Comparison of ENCODE assay signal across 8 cellular contexts in the genomic region with DNA sequence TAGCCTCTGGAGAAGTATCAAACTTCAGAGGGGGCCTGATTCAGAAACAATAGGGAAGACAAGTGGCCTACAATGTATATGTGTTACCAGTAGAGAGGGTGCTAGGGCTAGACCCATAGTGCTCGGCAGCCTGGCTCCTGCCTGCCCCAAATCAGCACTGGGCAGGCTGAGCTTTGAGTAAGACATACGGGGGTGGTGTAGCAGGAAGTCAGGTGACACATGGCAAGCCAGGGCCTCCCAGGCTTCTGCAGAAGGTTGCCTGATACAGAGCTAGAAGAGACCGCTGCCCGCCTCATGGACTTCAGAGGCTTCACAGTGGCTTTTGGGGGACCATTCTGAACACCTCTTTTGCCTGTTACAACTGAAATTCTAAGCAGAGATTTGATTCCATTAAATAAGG. TPM values are rescaled to one million over a fixed set of nuclear protein-coding genes. Genes with fewer than 3 reads are reported as not detected.
DNase-seq lines count a peak whose midpoint lies in the region; ATAC-seq, FAIRE-seq and TF ChIP-seq lines count a peak whose summit lies in the region.

No MANE protein-coding gene starts in this region.

- ATAC-seq in heart right ventricle = peak in 7 of 8 donors; percentile 22 to 55 (median 46)
- ATAC-seq in Right ventricle myocardium inferior = no peak
- ATAC-seq in K562 = peak; percentile 91
- no peak for ATAC-seq in gastrocnemius medialis

- H3K9me1 ChIP-seq in K562 (ENCODE audit: control insufficient read depth, insufficient read depth, low read length) = no peaks in the 10 kb centered on the region

- H3K4me3 ChIP-seq in heart right ventricle (no peak overlapping the region), K562 (no peak overlapping the region), gastrocnemius medialis (no peak overlapping the region)

- 60 to 67% methylated on average over 4 of the region's 4 CpGs for WGBS in heart right ventricle, 2 donors
- WGBS in K562 (ENCODE audit: insufficient coverage, low coverage, missing lambda C conversion rate) = 44% methylated on average over 3 of the region's 4 CpGs

- TF ChIP-seq EP300 in K562 (IDR thresholded peaks at IDR 0.05; ENCODE audit: low read length) = no peak

- TF ChIP-seq POLR2A in K562 (conservative IDR thresholded peaks at IDR 0.05) (no peak), gastrocnemius medialis (IDR thresholded peaks at IDR 0.05) (no peak)

- no peak overlapping the region for H3K4me2 ChIP-seq in K562 (ENCODE audit: insufficient read depth, low read length)

- no TSS peak for BruUV-seq in K562 (replicated peaks; lab: Mats Ljungman, UMichigan)

- H3K9ac ChIP-seq in K562 (ENCODE audit: insufficient read depth in 1 of 2, low read depth in 2 of 2, low read length in 2 of 2) = no peak overlapping the region

- DNase-seq in heart right ventricle = no peak
- no peak for DNase-seq in Right ventricle myocardium inferior (ENCODE audit: missing footprints)
- peak in 2 of 4 experiments; percentile 50 to 57 for DNase-seq in K562 (ENCODE audit: extremely low read depth in 1 of 4, low spot score in 3 of 4)
- DNase-seq in gastrocnemius medialis = no peak
- DNase-seq in COLO668 (lab: John Stamatoyannopoulos, UW; ENCODE audit: unreplicated experiment) = no peak
- no peak for DNase-seq in HTR-8/SVneo (ENCODE audit: insufficient read length, low spot score)
- DNase-seq in anterior cingulate cortex (lab: John Stamatoyannopoulos, UW) = no peak
- no peak for DNase-seq in epidermal melanocyte (ENCODE audit: insufficient read length, low spot score)

- TF ChIP-seq CTCF in heart right ventricle (IDR thresholded peaks at IDR 0.05) (no peak), K562 (IDR thresholded peaks at IDR 0.05 in 2 of 3, conservative IDR thresholded peaks at IDR 0.05 in 1 of 3; ENCODE audit: insufficient read depth in 2 of 3, low read depth in 1 of 3, low read length in 3 of 3) (no peak), gastrocnemius medialis (IDR thresholded peaks at IDR 0.05 in 4 of 5, conservative IDR thresholded peaks at IDR 0.05 in 1 of 5) (no peak)

- H3K79me2 ChIP-seq in K562 (ENCODE audit: control insufficient read depth, insufficient read depth, low read length) = peaks cover 55% of the 10 kb centered on the region

- peak; percentile 68 for FAIRE-seq in K562 (lab: Jason Lieb, UNC)
- FAIRE-seq in HTR-8/SVneo (lab: Jason Lieb, UNC) = no peak

- H3K4me1 ChIP-seq in heart right ventricle (peaks cover 30 to 72% (median 65%) of the 10 kb centered on the region in 9 donors), K562 (replicated peaks in 1 of 2; ENCODE audit: control insufficient read depth in 2 of 2, insufficient read depth in 2 of 2, low read length in 2 of 2) (peaks cover 0 to 6% of the 10 kb centered on the region in 2 experiments; a peak in 4 of 5 replicates), gastrocnemius medialis (peaks cover 56 to 66% of the 10 kb centered on the region in 2 donors)

- H4K20me1 ChIP-seq in K562 (replicated peaks; ENCODE audit: control insufficient read depth, insufficient read depth, low read length) = peaks cover 14% of the 10 kb centered on the region; the same call in 1 of the 2 replicates

- in situ Hi-C loops in K562 (cut with MboI) = no loop called here
- in situ Hi-C loops in gastrocnemius medialis (cut with MboI; ENCODE audit: low sequenced_read_pairs in 4 of 4) = no loop called here

- POLR2A ChIA-PET in K562 (lab: Yijun Ruan, JAX) = interaction anchor here (0.6 to 1.3 kb wide), 2 partner anchors 11 to 21 kb away, joined by 3 read pairs; no protein-coding TSS in a partner anchor

- no peaks in the 10 kb centered on the region for H3K27me3 ChIP-seq in heart right ventricle
- H3K27me3 ChIP-seq in K562 (ENCODE audit: control insufficient read depth in 2 of 2, insufficient read depth in 2 of 2, low read length in 2 of 2) = no peaks in the 10 kb centered on the region
- H3K27me3 ChIP-seq in gastrocnemius medialis = no peaks in the 10 kb centered on the region

- no peak for TF ChIP-seq RAD21 in K562 (CRISPR knock-in tag; conservative IDR thresholded peaks at IDR 0.05 in 1 of 2, IDR thresholded peaks at IDR 0.05 in 1 of 2)

- intact Hi-C loops in heart right ventricle (cut with DNase I) (loop anchor here in 1 of 10 donors (5.0 kb wide), 1 partner anchor 40 kb away; no protein-coding TSS in a partner anchor), Right ventricle myocardium inferior (cut with DNase I) (no loop called here), K562 (cut with micrococcal nuclease) (no loop called here), gastrocnemius medialis (cut with DNase I; ENCODE audit: low total_unique reads) (no loop called here)

- H3K9me3 ChIP-seq in heart right ventricle (no peaks in the 10 kb centered on the region), K562 (replicated peaks; ENCODE audit: control insufficient read depth, insufficient read depth, low read depth, low read length) (no peaks in the 10 kb centered on the region), gastrocnemius medialis (no peaks in the 10 kb centered on the region)

- no peak overlapping the region for H2AFZ ChIP-seq in K562 (ENCODE audit: low read depth, low read length)

- CTCF ChIA-PET in K562 (lab: Yijun Ruan, JAX; ENCODE audit: low intra/inter-chr PET ratio) = no interaction called here

- H3K27ac ChIP-seq in heart right ventricle = peak overlapping the region in 1 of 10 donors; percentile 31
- no peak overlapping the region for H3K27ac ChIP-seq in K562 (ENCODE audit: extremely low read depth, low read depth, low read length)
- H3K27ac ChIP-seq in gastrocnemius medialis = peak overlapping the region in 3 of 4 donors; percentile 8 to 35 (median 29)

- peaks cover 0 to 31% (median 10%) of the 10 kb centered on the region in 9 donors for H3K36me3 ChIP-seq in heart right ventricle
- peaks cover 39% of the 10 kb centered on the region; the same call in 2 of the 3 replicates for H3K36me3 ChIP-seq in K562 (ENCODE audit: control insufficient read depth, insufficient read depth, low read length)
- peaks cover 0 to 7% of the 10 kb centered on the region in 2 donors for H3K36me3 ChIP-seq in gastrocnemius medialis

TF ChIP-seq in K562, 482 proteins besides CTCF, POLR2A, EP300 and RAD21:
- TF ChIP-seq CBFA2T2 (conservative IDR thresholded peaks at IDR 0.05) (peak; percentile 37; the same call in 1 of the 2 replicates), EHMT2 (IDR thresholded peaks at IDR 0.05) (no peak), RAD51 (IDR thresholded peaks at IDR 0.05; ENCODE audit: borderline replicate concordance, low read depth) (peak; percentile 50; the same call in 1 of the 2 replicates), EGR1 (conservative IDR thresholded peaks at IDR 0.05) (peak; percentile 73), BHLHE40 (IDR thresholded peaks at IDR 0.05; ENCODE audit: low read length) (peak; percentile 43; the same call in 1 of the 2 replicates), CBFA2T3 (IDR thresholded peaks at IDR 0.05) (peak; percentile 43; the same call in 1 of the 2 replicates), CHCHD3 (CRISPR knock-in tag; IDR thresholded peaks at IDR 0.05) (no peak), GABPA (tag; conservative IDR thresholded peaks at IDR 0.05; ENCODE audit: low read depth) (peak; percentile 32)
- TF ChIP-seq, protein P1, sequence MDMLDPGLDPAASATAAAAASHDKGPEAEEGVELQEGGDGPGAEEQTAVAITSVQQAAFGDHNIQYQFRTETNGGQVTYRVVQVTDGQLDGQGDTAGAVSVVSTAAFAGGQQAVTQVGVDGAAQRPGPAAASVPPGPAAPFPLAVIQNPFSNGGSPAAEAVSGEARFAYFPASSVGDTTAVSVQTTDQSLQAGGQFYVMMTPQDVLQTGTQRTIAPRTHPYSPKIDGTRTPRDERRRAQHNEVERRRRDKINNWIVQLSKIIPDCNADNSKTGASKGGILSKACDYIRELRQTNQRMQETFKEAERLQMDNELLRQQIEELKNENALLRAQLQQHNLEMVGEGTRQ (CRISPR knock-in tag; IDR thresholded peaks at IDR 0.05) = peak; percentile 32; the same call in 1 of the 2 replicates

RNA-seq across cellular contexts. Expression of a gene that starts 43.4 kb away (rescaled TPM):
- total RNA-seq in heart right ventricle = 100 to 1,000 TPM in 9 of 10 donors, 10 to 100 TPM in 1; 84.3 to 125 (median 104) TPM
- 100 to 1,000 TPM; 110 to 234 TPM for polyA plus RNA-seq in heart right ventricle
- total RNA-seq in Right ventricle myocardium inferior = 102 TPM
- 32.4 and 53.6 TPM in 2 replicates for total RNA-seq in K562 (2011; cell fraction: chromatin; rRNA removed; ENCODE audit: low replicate concordance)
- 34.2 and 42.0 TPM in 2 replicates for total RNA-seq in K562 (2011; cell fraction: nucleolus; rRNA removed)
- 39.2 and 53.0 TPM in 2 replicates for total RNA-seq in K562 (2011; cell fraction: nucleoplasm; rRNA removed)
- 120 and 130 TPM in 2 replicates for total RNA-seq in K562 (2014; rRNA removed)
- 66.0 and 71.2 TPM in 2 replicates for total RNA-seq in K562 (2014; rRNA removed; fragmentation: Illumina TruSeq; extraction: Trizol)
- 125 and 130 TPM in 2 replicates for total RNA-seq in K562 (2015; rRNA removed; fragmentation: Illumina TruSeq; extraction: Trizol)
- total RNA-seq in K562 (2021) = 164 and 174 TPM in 2 replicates
- polyA plus RNA-seq in K562 (2011; rRNA removed) = 121 and 130 TPM in 2 replicates
- polyA plus RNA-seq in K562 (2011; cell fraction: cytosol; rRNA removed) = 127 and 230 TPM in 2 replicates
- polyA plus RNA-seq in K562 (2011; cell fraction: nucleus; rRNA removed) = 54.0 and 67.3 TPM in 2 replicates
- polyA plus RNA-seq in K562 (2012) = 134 and 170 TPM in 2 replicates
- 128 and 152 TPM in 2 replicates for polyA plus RNA-seq in K562 (2014; fragmentation: Illumina TruSeq; extraction: Trizol)
- 1 to 10 TPM in 1 of 2 experiments, under 1 TPM in 1; 0.80 to 1.2 TPM for polyA plus RNA-seq in K562 (2014; fragmentation: Nextera tagmentation; extraction: Ambion mirVana)
- polyA plus RNA-seq in K562 (2014; rRNA removed) = 207 and 219 TPM in 2 replicates
- polyA minus RNA-seq in K562 (2011; rRNA and poly(A)+ RNA removed) = 52.4 and 62.2 TPM in 2 replicates
- 67.6 and 72.6 TPM in 2 replicates for polyA minus RNA-seq in K562 (2011; cell fraction: cytosol; rRNA and poly(A)+ RNA removed)
- 29.5 and 41.0 TPM in 2 replicates for polyA minus RNA-seq in K562 (2011; cell fraction: nucleus; rRNA and poly(A)+ RNA removed)
- 100 to 1,000 TPM in 2 of 4 donors, 10 to 100 TPM in 2; 69.0 to 119 (median 93.1) TPM for total RNA-seq in gastrocnemius medialis

Comparison
In these comparisons a context has a peak if more than half of its experiments do, and no peak if none do; other contexts are left out.
1. ATAC-seq: peak in heart right ventricle (7 of 8) and K562 (single experiment); none in Right ventricle myocardium inferior (single experiment) and gastrocnemius medialis (0 of 2).